In the genomic region with DNA sequence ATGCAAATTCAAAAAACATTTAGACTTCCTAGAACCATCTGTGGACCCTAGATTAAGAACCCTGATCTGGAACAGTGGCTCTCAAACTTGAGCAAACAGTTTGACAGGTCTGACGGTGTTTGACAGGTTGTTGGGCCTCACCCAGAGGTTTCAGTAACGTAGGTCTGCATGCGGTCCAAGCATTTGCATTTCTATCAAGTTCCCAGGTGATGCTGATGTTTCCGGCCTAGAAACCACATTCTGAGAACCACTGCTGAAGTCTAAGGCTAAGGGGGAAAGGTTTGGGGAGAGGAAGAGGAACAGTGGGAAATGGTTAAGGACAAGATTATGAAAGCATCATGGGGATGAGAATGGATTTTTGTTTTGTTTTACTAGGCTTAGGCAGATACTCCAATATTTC, we compare ENCODE assay signal across 8 cellular contexts. TPM values are rescaled to one million over a fixed set of nuclear protein-coding genes. Genes with fewer than 3 reads are reported as not detected.
A peak's percentile ranks its signal among the peaks of the same experiment; 100 is the strongest.
DNase-seq lines count a peak whose midpoint lies in the region; ATAC-seq and TF ChIP-seq lines count a peak whose summit lies in the region.

No MANE protein-coding gene starts in this region.

- peaks cover 57% of the 10 kb centered on the region for H3K4me1 Mint-ChIP-seq in activated naive CD4-positive, alpha-beta T cell treated with anti-CD3 and anti-CD28 coated beads, Interleukin-2, amount 50 U/mL, for 24 hours
- peaks cover 44% of the 10 kb centered on the region for H3K4me1 Mint-ChIP-seq in T-helper 1 cell treated with Interleukin-12 subunit alpha and Interleukin-12 subunit beta and Interleukin-4 antibody, amounts not matched to agents 30 μg/mL and 1 μg/mL, for 36 hours (ENCODE audit: low read depth)

- H3K27ac Mint-ChIP-seq in activated naive CD4-positive, alpha-beta T cell treated with anti-CD3 and anti-CD28 coated beads, Interleukin-2, amount 50 U/mL, for 24 hours, result peak overlapping the region; percentile 20
- peak overlapping the region; percentile 65 for H3K27ac Mint-ChIP-seq in T-helper 1 cell treated with Interleukin-12 subunit alpha and Interleukin-12 subunit beta and Interleukin-4 antibody, amounts not matched to agents 30 μg/mL and 1 μg/mL, for 36 hours

- no peak overlapping the region for H3K4me3 Mint-ChIP-seq in activated naive CD4-positive, alpha-beta T cell treated with anti-CD3 and anti-CD28 coated beads, Interleukin-2, amount 50 U/mL, for 24 hours
- H3K4me3 Mint-ChIP-seq in T-helper 1 cell treated with Interleukin-12 subunit alpha and Interleukin-12 subunit beta and Interleukin-4 antibody, amounts not matched to agents 30 μg/mL and 1 μg/mL, for 36 hours, result peak overlapping the region; percentile 22

- intact Hi-C loops in thyroid gland (cut with DNase I), result no loop called here
- intact Hi-C loops in stomach (cut with DNase I; ENCODE audit: low total_unique reads), result no loop called here

- peak; percentile 85 for ATAC-seq in HG02798 (IDR thresholded peaks at IDR 0.05; ENCODE audit: poor library complexity, unreplicated experiment)

- peak overlapping the region; percentile 19 to 79 (median 64) for H3K27ac ChIP-seq in thyroid gland
- H3K27ac ChIP-seq in stomach, result peak overlapping the region in 1 of 5 donors; percentile 30
- no peak overlapping the region for H3K27ac ChIP-seq in brain microvascular endothelial cell

- H3K27me3 Mint-ChIP-seq in activated naive CD4-positive, alpha-beta T cell treated with anti-CD3 and anti-CD28 coated beads, Interleukin-2, amount 50 U/mL, for 24 hours, result no peaks in the 10 kb centered on the region
- no peaks in the 10 kb centered on the region for H3K27me3 Mint-ChIP-seq in T-helper 1 cell treated with Interleukin-12 subunit alpha and Interleukin-12 subunit beta and Interleukin-4 antibody, amounts not matched to agents 30 μg/mL and 1 μg/mL, for 36 hours (ENCODE audit: low read depth)

- H3K36me3 Mint-ChIP-seq in activated naive CD4-positive, alpha-beta T cell treated with anti-CD3 and anti-CD28 coated beads, Interleukin-2, amount 50 U/mL, for 24 hours, result peaks cover 18% of the 10 kb centered on the region
- H3K36me3 Mint-ChIP-seq in T-helper 1 cell treated with Interleukin-12 subunit alpha and Interleukin-12 subunit beta and Interleukin-4 antibody, amounts not matched to agents 30 μg/mL and 1 μg/mL, for 36 hours (ENCODE audit: low read depth), result peaks cover 32% of the 10 kb centered on the region

- 86 to 91% methylated on average over 4 of the region's 4 CpGs for WGBS in thyroid gland, 2 donors
- 37 to 56% (median 49%) methylated on average over 4 of the region's 4 CpGs for WGBS in stomach, 5 donors

- H3K4me1 ChIP-seq in thyroid gland, result peaks cover 46 to 59% of the 10 kb centered on the region in 2 donors
- peaks cover 0 to 22% (median 16%) of the 10 kb centered on the region in 4 donors for H3K4me1 ChIP-seq in stomach

- no peak for TF ChIP-seq EP300 in stomach (IDR thresholded peaks at IDR 0.05)

- H3K4me3 ChIP-seq in thyroid gland (replicated peaks in 1 of 3) (no peak overlapping the region), stomach (no peak overlapping the region), brain microvascular endothelial cell (ENCODE audit: low read depth, low read length) (no peak overlapping the region)

- TF ChIP-seq POLR2A in thyroid gland (IDR thresholded peaks at IDR 0.05), result no peak
- TF ChIP-seq POLR2A in stomach (IDR thresholded peaks at IDR 0.05), result no peak

- H3K27me3 ChIP-seq in thyroid gland, result no peaks in the 10 kb centered on the region
- no peaks in the 10 kb centered on the region for H3K27me3 ChIP-seq in stomach
- H3K27me3 ChIP-seq in brain microvascular endothelial cell (replicated peaks), result no peaks in the 10 kb centered on the region

- in situ Hi-C loops in brain microvascular endothelial cell (cut with HindIII; ENCODE audit: low pct_ligation_motif_present, low sequenced_read_pairs), result no loop called here

- H3K9me3 ChIP-seq in thyroid gland (no peaks in the 10 kb centered on the region), stomach (no peaks in the 10 kb centered on the region)

- TF ChIP-seq CTCF in thyroid gland (IDR thresholded peaks at IDR 0.05), result no peak
- TF ChIP-seq CTCF in stomach (IDR thresholded peaks at IDR 0.05), result no peak
- TF ChIP-seq CTCF in brain microvascular endothelial cell (IDR thresholded peaks at IDR 0.05; ENCODE audit: low read depth, low read length, missing control alignments), result no peak

- H3K9me3 Mint-ChIP-seq in activated naive CD4-positive, alpha-beta T cell treated with anti-CD3 and anti-CD28 coated beads, Interleukin-2, amount 50 U/mL, for 24 hours, result no peaks in the 10 kb centered on the region
- H3K9me3 Mint-ChIP-seq in T-helper 1 cell treated with Interleukin-12 subunit alpha and Interleukin-12 subunit beta and Interleukin-4 antibody, amounts not matched to agents 30 μg/mL and 1 μg/mL, for 36 hours, result no peaks in the 10 kb centered on the region

- H3K36me3 ChIP-seq in thyroid gland (no peaks in the 10 kb centered on the region), stomach (peaks cover 3 to 41% (median 29%) of the 10 kb centered on the region in 4 donors), brain microvascular endothelial cell (replicated peaks) (no peaks in the 10 kb centered on the region)

- DNase-seq in activated naive CD4-positive, alpha-beta T cell treated with Interleukin-2 at 50 U/mL for 16 hours, result no peak
- DNase-seq in thyroid gland, result no peak
- DNase-seq in stomach, result no peak
- DNase-seq in midbrain (lab: John Stamatoyannopoulos, UW), result no peak
- no peak for DNase-seq in brain microvascular endothelial cell

RNA-seq across cellular contexts. Expression of gene MDM4, which starts 48.6 kb away (rescaled TPM):
- total RNA-seq in thyroid gland (100 to 1,000 TPM in 2 of 4 donors, 10 to 100 TPM in 2; 72.3 to 177 (median 102) TPM), stomach (100 to 1,000 TPM in 3 of 5 donors, 10 to 100 TPM in 2; 25.8 to 265 (median 118) TPM)
- 1 to 10 TPM; 2.3 to 7.7 (median 2.9) TPM for polyA plus RNA-seq in stomach
